Comparison of ENCODE assay signal across 9 cellular contexts in genomic region chr7:122136639-122137253, GRCh38. TPM values are rescaled to one million over a fixed set of nuclear protein-coding genes. Genes with fewer than 3 reads are reported as not detected.
DNase-seq lines count a peak whose midpoint lies in the region; ATAC-seq and TF ChIP-seq lines count a peak whose summit lies in the region.
"Had no signal": no experiment of that assay in that cellular context is flagged by ENCODE, and none has a peak within 500 bp of the region (broad histone marks: within the 10 kb centered on the region; RNA-seq: fewer than 3 reads in every experiment).

No MANE protein-coding gene starts in this region.

- H3K36me3 Mint-ChIP-seq in HFFc6 (ENCODE audit: low read depth) = no peaks in the 10 kb centered on the region

- H3K36me3 ChIP-seq in adipocyte (ENCODE audit: control insufficient read depth, insufficient read depth, low read length, severe bottlenecking) (peaks cover 11% of the 10 kb centered on the region), stomach smooth muscle (ENCODE audit: control insufficient read depth in 2 of 2, insufficient read depth in 2 of 2, low read length in 2 of 2) (no peaks in the 10 kb centered on the region)

- H3K27ac Mint-ChIP-seq in HFFc6 = peak overlapping the region; percentile 77
- H3K27ac Mint-ChIP-seq: activated CD8-positive, alpha-beta T cell treated with anti-CD3 and anti-CD28 coated beads, Interleukin-2, amount 10 ng/mL, durations not matched to agents 7 days and 5 days had no signal

- TF ChIP-seq CTCF in HFFc6 (IDR thresholded peaks at IDR 0.05) = no peak

- H3K9ac ChIP-seq in adipocyte (ENCODE audit: low read length) (peak overlapping the region; percentile 21), stomach smooth muscle (ENCODE audit: low read length in 2 of 2) (peak overlapping the region; percentile 30 to 57)

- DNase-seq in HFFc6 = no peak
- DNase-seq in adipocyte (ENCODE audit: low read depth) = peak; percentile 53
- DNase-seq in iris pigment epithelial cell (ENCODE audit: low read depth) = peak; percentile 44
- no peak for DNase-seq in NCI-H345 treated with DMSO at 0.1 percent for 48 hours (lab: John Stamatoyannopoulos, UW; ENCODE audit: unreplicated experiment)
- no peak for DNase-seq in NK-92 treated with Interleukin-12 subunit alpha and Interleukin-12 subunit beta, amount 100 ng/mL, for 24 hours (lab: John Stamatoyannopoulos, UW)
- DNase-seq: activated CD8-positive, alpha-beta T cell treated with anti-CD3 and anti-CD28 coated beads, Interleukin-2, amount 10 ng/mL, durations not matched to agents 7 days and 5 days had no signal

- peaks cover 27% of the 10 kb centered on the region for H3K4me1 ChIP-seq in adipocyte (ENCODE audit: control insufficient read depth, insufficient read depth, low read length)
- no peaks in the 10 kb centered on the region for H3K4me1 ChIP-seq in stomach smooth muscle (ENCODE audit: control insufficient read depth, insufficient read depth, low read length)

- peaks cover 56% of the 10 kb centered on the region for H3K4me1 Mint-ChIP-seq in HFFc6 (ENCODE audit: low read depth)

- no peak overlapping the region for H3K27ac ChIP-seq in stomach smooth muscle (ENCODE audit: low read length)

- peak overlapping the region; percentile 88 for H3K4me3 Mint-ChIP-seq in HFFc6
- H3K4me3 Mint-ChIP-seq: activated CD8-positive, alpha-beta T cell treated with anti-CD3 and anti-CD28 coated beads, Interleukin-2, amount 10 ng/mL, durations not matched to agents 7 days and 5 days had no signal

- H3K9me3 Mint-ChIP-seq in HFFc6 = no peaks in the 10 kb centered on the region

- no peaks in the 10 kb centered on the region for H3K27me3 Mint-ChIP-seq in HFFc6 (ENCODE audit: insufficient read depth)

- H3K4me3 ChIP-seq in adipocyte (ENCODE audit: low read length) (peak overlapping the region; percentile 70), stomach smooth muscle (ENCODE audit: low read length in 2 of 2) (peak overlapping the region; percentile 66 to 76)

- ATAC-seq in HG03378 (IDR thresholded peaks at IDR 0.05; ENCODE audit: unreplicated experiment) (no peak), HG03457 (IDR thresholded peaks at IDR 0.05; ENCODE audit: unreplicated experiment) (no peak)
- ATAC-seq: activated CD8-positive, alpha-beta T cell treated with anti-CD3 and anti-CD28 coated beads, Interleukin-2, amount 10 ng/mL, durations not matched to agents 7 days and 5 days had no signal

- H3K27me3 ChIP-seq in adipocyte (replicated peaks; ENCODE audit: control insufficient read depth, insufficient read depth, low read length) (no peaks in the 10 kb centered on the region), stomach smooth muscle (ENCODE audit: control insufficient read depth in 1 of 2, insufficient read depth in 2 of 2, low read length in 2 of 2) (no peaks in the 10 kb centered on the region)

- no peaks in the 10 kb centered on the region for H3K9me3 ChIP-seq in adipocyte (ENCODE audit: control insufficient read depth, low read length)
- no peaks in the 10 kb centered on the region for H3K9me3 ChIP-seq in stomach smooth muscle (ENCODE audit: control insufficient read depth in 2 of 2, low read length in 2 of 2)

RNA-seq across cellular contexts. Expression of gene AASS, which starts 7.3 kb away (rescaled TPM):
- 10 to 100 TPM in 2 of 6 experiments, 1 to 10 TPM in 4; 8.1 to 10.2 (median 8.9) TPM for total RNA-seq in HFFc6 (2021; fragmentation: NEBNext Ultra II Directional; extraction: Animal tissue kit (Norgen Biotek cat#: 25700))

Comparison
In these comparisons a context has a peak if more than half of its experiments do, and no peak if none do; other contexts are left out.
1. DNase-seq: peak in adipocyte (single experiment) and iris pigment epithelial cell (single experiment); none in HFFc6 (single experiment), NCI-H345 treated with DMSO at 0.1 percent for 48 hours (single experiment) and NK-92 treated with Interleukin-12 subunit alpha and Interleukin-12 subunit beta, amount 100 ng/mL, for 24 hours (single experiment).